Comparison of ENCODE assay signal across 16 cellular contexts in the genomic region with DNA sequence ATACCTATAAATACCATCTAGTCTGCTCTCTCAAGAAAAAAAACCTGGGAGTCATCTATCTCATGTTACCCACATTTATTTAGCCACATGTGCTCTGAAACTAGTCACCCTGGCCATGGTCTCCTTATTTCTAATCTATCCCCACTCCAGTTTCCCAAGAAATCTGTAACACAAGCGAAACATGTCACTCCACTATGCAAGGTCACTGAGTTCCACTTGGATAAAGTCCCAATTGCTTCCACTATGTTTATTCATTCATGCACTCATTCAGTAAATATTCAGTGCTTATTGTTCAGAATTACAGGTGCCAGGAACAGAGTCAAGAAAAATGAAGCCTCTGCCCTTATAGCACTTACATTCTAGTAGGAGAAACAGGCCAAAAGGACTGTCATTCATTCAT.
DNase-seq lines count a peak whose midpoint lies in the region; ATAC-seq and TF ChIP-seq lines count a peak whose summit lies in the region.
"Had no signal": no experiment of that assay in that cellular context is flagged by ENCODE, and none has a peak within 500 bp of the region (broad histone marks: within the 10 kb centered on the region; RNA-seq: fewer than 3 reads in every experiment).

No MANE protein-coding gene starts in this region.

- no peaks in the 10 kb centered on the region for H3K79me2 ChIP-seq in fibroblast of lung (ENCODE audit: control insufficient read depth, insufficient read depth, low read length)

- H3K4me3 ChIP-seq in adipocyte (ENCODE audit: low read length) (no peak overlapping the region), fibroblast of lung (replicated peaks in 1 of 4; ENCODE audit: control extremely low read depth in 1 of 4, insufficient read depth in 1 of 4, low read depth in 3 of 4, low read length in 4 of 4) (no peak overlapping the region)
- H3K4me3 ChIP-seq: SJCRH30 had no signal

- H3K9me3 ChIP-seq in adipocyte (ENCODE audit: control insufficient read depth, low read length) (no peaks in the 10 kb centered on the region), fibroblast of lung (ENCODE audit: control insufficient read depth, insufficient read depth, low read depth, low read length) (no peaks in the 10 kb centered on the region)
- H3K9me3 ChIP-seq: SJCRH30 had no signal

- H3K4me1 ChIP-seq in adipocyte (ENCODE audit: control insufficient read depth, insufficient read depth, low read length) (peaks cover 4% of the 10 kb centered on the region), fibroblast of lung (ENCODE audit: control insufficient read depth, extremely low read depth, insufficient read depth, low read length) (no peaks in the 10 kb centered on the region)
- H3K4me1 ChIP-seq: SJCRH30 had no signal

- H3K4me2 ChIP-seq in fibroblast of lung (ENCODE audit: extremely low read depth, insufficient read depth, low read length): no peak overlapping the region

- DNase-seq in NCI-H345 (lab: John Stamatoyannopoulos, UW) (peak; percentile 21), NCI-H345 treated with DMSO at 0.1 percent for 48 hours (lab: John Stamatoyannopoulos, UW; ENCODE audit: unreplicated experiment) (no peak), adipocyte (ENCODE audit: low read depth) (peak; percentile 71), fibroblast of lung (ENCODE audit: low read depth in 2 of 2) (peak; percentile 89 to 90), renal cortical epithelial cell (ENCODE audit: low read depth) (peak; percentile 30), midbrain (lab: John Stamatoyannopoulos, UW) (no peak), EL (no peak)
- DNase-seq: 8988T, C1 segment of cervical spinal cord, H9, NCI-H2029, NCI-H2171, NCI-H748 treated with DMSO at 0.1 percent for 48 hours, PC-3, SJCRH30 had no signal

- no peak for ATAC-seq in GM19351 (IDR thresholded peaks at IDR 0.05; ENCODE audit: unreplicated experiment)
- ATAC-seq: PC-3 had no signal

- H3K27ac ChIP-seq in fibroblast of lung (ENCODE audit: insufficient read depth, low read length): no peak overlapping the region
- H3K27ac ChIP-seq: SJCRH30 had no signal

- H3K36me3 ChIP-seq in adipocyte (ENCODE audit: control insufficient read depth, insufficient read depth, low read length, severe bottlenecking): no peaks in the 10 kb centered on the region
- H3K36me3 ChIP-seq in fibroblast of lung (ENCODE audit: control insufficient read depth, insufficient read depth, low read length): no peaks in the 10 kb centered on the region
- H3K36me3 ChIP-seq: SJCRH30 had no signal

- H3K9ac ChIP-seq in adipocyte (ENCODE audit: low read length) (no peak overlapping the region), fibroblast of lung (ENCODE audit: insufficient read depth, low read length) (no peak overlapping the region)

- H2AFZ ChIP-seq in fibroblast of lung (ENCODE audit: low read length): no peak overlapping the region

- TF ChIP-seq CTCF in fibroblast of lung (conservative IDR thresholded peaks at IDR 0.05 in 1 of 2, IDR thresholded peaks at IDR 0.05 in 1 of 2; ENCODE audit: low read depth in 1 of 2, low read length in 2 of 2): no peak

- no peaks in the 10 kb centered on the region for H3K27me3 ChIP-seq in adipocyte (replicated peaks; ENCODE audit: control insufficient read depth, insufficient read depth, low read length)
- H3K27me3 ChIP-seq in fibroblast of lung (ENCODE audit: control insufficient read depth, insufficient read depth, low read length): no peaks in the 10 kb centered on the region
- H3K27me3 ChIP-seq: SJCRH30 had no signal

- H4K20me1 ChIP-seq in fibroblast of lung (ENCODE audit: control insufficient read depth, extremely low read depth, insufficient read depth, low read length): no peaks in the 10 kb centered on the region

Comparison
In these comparisons a context has a peak if more than half of its experiments do, and no peak if none do; other contexts are left out.
1. DNase-seq: peak in NCI-H345 (single experiment), adipocyte (single experiment), fibroblast of lung (2 of 2) and renal cortical epithelial cell (single experiment); none in NCI-H345 treated with DMSO at 0.1 percent for 48 hours (single experiment), midbrain (single experiment) and EL (single experiment).